ENCODE assay signal across 18 cellular contexts in the genomic region with DNA sequence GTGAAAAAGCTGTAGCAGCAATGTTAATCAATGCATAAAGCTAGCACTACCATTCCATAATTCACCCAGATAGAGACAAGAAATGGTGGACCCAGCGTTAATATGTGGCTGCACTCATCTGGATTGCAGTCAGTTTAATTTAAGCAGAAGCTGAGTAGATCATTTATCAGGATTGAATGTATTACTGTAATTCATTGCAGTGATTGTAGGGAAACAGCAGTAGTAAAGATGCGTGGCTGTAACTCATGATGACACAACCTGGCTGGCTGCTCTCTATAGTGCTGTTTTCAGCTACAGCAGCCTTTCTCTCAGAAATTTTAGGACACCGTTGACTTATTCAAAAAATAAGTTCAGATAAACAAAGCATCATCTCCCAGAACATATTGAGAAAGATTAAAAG.
A peak's percentile ranks its signal among the peaks of the same experiment; 100 is the strongest.
DNase-seq lines count a peak whose midpoint lies in the region; ATAC-seq and TF ChIP-seq lines count a peak whose summit lies in the region.
"Had no signal": no experiment of that assay in that cellular context is flagged by ENCODE, and none has a peak within 500 bp of the region (broad histone marks: within the 10 kb centered on the region; RNA-seq: fewer than 3 reads in every experiment).

No MANE protein-coding gene starts in this region.

- H3K4me1 ChIP-seq in OCI-LY1 (ENCODE audit: insufficient read depth, low read length, severe bottlenecking) (peaks cover 34% of the 10 kb centered on the region), OCI-LY7 (ENCODE audit: insufficient read depth, low read length, poor library complexity, severe bottlenecking) (no peaks in the 10 kb centered on the region), sigmoid colon (no peaks in the 10 kb centered on the region)
- H3K4me1 ChIP-seq: BE2C, Caco-2 had no signal

- H3K9me2 ChIP-seq in OCI-LY1 (ENCODE audit: low read depth, low read length) (no peaks in the 10 kb centered on the region), OCI-LY7 (ENCODE audit: insufficient read depth, low read length) (no peaks in the 10 kb centered on the region)

- no peaks in the 10 kb centered on the region for H3K36me3 ChIP-seq in OCI-LY1 (ENCODE audit: insufficient read depth, low read length)
- H3K36me3 ChIP-seq in OCI-LY7 (ENCODE audit: insufficient read depth, low read length): no peaks in the 10 kb centered on the region
- H3K36me3 ChIP-seq in sigmoid colon: no peaks in the 10 kb centered on the region
- H3K36me3 ChIP-seq: BE2C had no signal

- H3F3A ChIP-seq in OCI-LY1 (ENCODE audit: insufficient read depth, low read length): 0 out of 2 replicates have a peak, but pooled peaks cover 3% of the 10 kb centered on the region

- peak; percentile 12 for DNase-seq in NCI-H2227 treated with DMSO at 0.1 percent for 48 hours (lab: John Stamatoyannopoulos, UW)
- no peak for DNase-seq in NCI-H2227 (lab: John Stamatoyannopoulos, UW; ENCODE audit: unreplicated experiment)
- peak; percentile 4 for DNase-seq in kidney tubule cell (ENCODE audit: low spot score)
- no peak for DNase-seq in omental fat pad (ENCODE audit: low spot score)
- no peak for DNase-seq in OCI-LY7 (ENCODE audit: low spot score)
- DNase-seq in sigmoid colon: no peak
- DNase-seq: 8988T; BE2C; Caco-2; CD4-positive, alpha-beta T cell; NCI-H1417 treated with DMSO at 0.1 percent for 48 hours; NCI-H187 treated with DMSO at 0.1 percent for 48 hours; NCI-H446 treated with DMSO at 0.1 percent for 48 hours; SW 1271 had no signal

- no peaks in the 10 kb centered on the region for H4K20me1 ChIP-seq in OCI-LY1 (ENCODE audit: insufficient read depth, low read length)
- no peaks in the 10 kb centered on the region for H4K20me1 ChIP-seq in OCI-LY7 (ENCODE audit: insufficient read depth, low read length)

- H3K4me3 ChIP-seq in OCI-LY1 (ENCODE audit: low read depth, low read length, poor library complexity, severe bottlenecking) (no peak overlapping the region), OCI-LY7 (ENCODE audit: low read depth, low read length, poor library complexity, severe bottlenecking) (no peak overlapping the region), sigmoid colon (no peak overlapping the region)

- 0 out of 2 replicates have a peak overlapping the region, but pooled peaks have one; percentile 6 for H3K4me2 ChIP-seq in OCI-LY1 (ENCODE audit: low read length)
- H3K4me2 ChIP-seq in OCI-LY7 (ENCODE audit: low read length): no peak overlapping the region
- H3K4me2 ChIP-seq: KMS-11 had no signal

- no peaks in the 10 kb centered on the region for H3K79me2 ChIP-seq in OCI-LY1 (ENCODE audit: insufficient read depth, low read length)
- H3K79me2 ChIP-seq in OCI-LY7 (ENCODE audit: insufficient read depth, low read depth, low read length): no peaks in the 10 kb centered on the region

- CTCF ChIA-PET in OCI-LY7 (lab: Charles Lee; ENCODE audit: unreplicated experiment): no interaction called here

- 39 to 64% methylated on average over 3 of the region's 3 CpGs for WGBS in sigmoid colon, 2 donors

- H2AFZ ChIP-seq in OCI-LY1 (ENCODE audit: low read length) (peak overlapping the region; percentile 38; the same call in 1 of the 2 replicates), OCI-LY7 (ENCODE audit: low read length) (no peak overlapping the region)

- intact Hi-C loops in OCI-LY7 (cut with micrococcal nuclease; ENCODE audit: unreplicated experiment) (loop anchor here (1.0 kb wide), 1 partner anchor 15 kb away; no protein-coding TSS in a partner anchor), sigmoid colon (cut with DNase I) (no loop called here)

- TF ChIP-seq CTCF in OCI-LY1 (IDR thresholded peaks at IDR 0.05; ENCODE audit: low read length) (no peak), omental fat pad (IDR thresholded peaks at IDR 0.05) (no peak), OCI-LY7 (conservative IDR thresholded peaks at IDR 0.05; ENCODE audit: low read length) (no peak), sigmoid colon (IDR thresholded peaks at IDR 0.05) (no peak)

- no peak overlapping the region for H3K9ac ChIP-seq in OCI-LY1 (ENCODE audit: low read length)
- H3K9ac ChIP-seq: KMS-11 had no signal

- POLR2A ChIA-PET in OCI-LY7 (lab: Charles Lee): interaction anchor here (1.3 kb wide), 2 partner anchors 10 to 20 kb away, joined by 3 to 4 read pairs; no protein-coding TSS in a partner anchor

- TF ChIP-seq POLR2A in sigmoid colon (IDR thresholded peaks at IDR 0.05): no peak

- H3K9me3 ChIP-seq in OCI-LY1 (ENCODE audit: low read length) (no peaks in the 10 kb centered on the region), OCI-LY7 (ENCODE audit: low read length) (no peaks in the 10 kb centered on the region), sigmoid colon (no peaks in the 10 kb centered on the region)
- H3K9me3 ChIP-seq: BE2C, Caco-2 had no signal

- ATAC-seq in HG02678 (IDR thresholded peaks at IDR 0.05; ENCODE audit: unreplicated experiment) (no peak), omental fat pad (ENCODE audit: low FRiP score) (no peak)

- TF ChIP-seq EP300 in sigmoid colon (IDR thresholded peaks at IDR 0.05): no peak

- BruUV-seq in OCI-LY7 (replicated peaks; lab: Mats Ljungman, UMichigan): no TSS peak

- no peaks in the 10 kb centered on the region for H3K27me3 ChIP-seq in OCI-LY1 (ENCODE audit: insufficient read depth, low read length)
- no peaks in the 10 kb centered on the region for H3K27me3 ChIP-seq in sigmoid colon
- H3K27me3 ChIP-seq: BE2C had no signal

- H3K27ac ChIP-seq in OCI-LY1 (ENCODE audit: low read depth, low read length, poor library complexity, severe bottlenecking) (no peak overlapping the region), OCI-LY7 (ENCODE audit: low read depth, low read length, poor library complexity, severe bottlenecking) (no peak overlapping the region), sigmoid colon (no peak overlapping the region)
- H3K27ac ChIP-seq: HL-60, KMS-11 had no signal

Comparison
In these comparisons a context has a peak if more than half of its experiments do, and no peak if none do; other contexts are left out.
1. DNase-seq: peak in NCI-H2227 treated with DMSO at 0.1 percent for 48 hours (single experiment) and kidney tubule cell (single experiment); none in NCI-H2227 (single experiment), omental fat pad (single experiment), OCI-LY7 (single experiment) and sigmoid colon (single experiment).